ENCODE assay signal across 8 cellular contexts in genomic region chr11:77046060-77046501, GRCh38. TPM values are rescaled to one million over a fixed set of nuclear protein-coding genes. Genes with fewer than 3 reads are reported as not detected.
DNase-seq lines count a peak whose midpoint lies in the region; ATAC-seq, FAIRE-seq and TF ChIP-seq lines count a peak whose summit lies in the region.

No MANE protein-coding gene starts in this region.

- H3K4me3 Mint-ChIP-seq in memory B cell, result no peak overlapping the region

- no peak for TF ChIP-seq POLR2A in GM12891 (IDR thresholded peaks at IDR 0.05; ENCODE audit: low read depth, low read length)

- ATAC-seq in memory B cell (ENCODE audit: low read depth) (peak; percentile 46), thoracic aorta (ENCODE audit: insufficient number of reproducible peaks, low FRiP score, low read depth) (no peak), HG02642 (IDR thresholded peaks at IDR 0.05; ENCODE audit: poor library complexity, unreplicated experiment) (no peak)

- intact Hi-C loops in dorsolateral prefrontal cortex (cut with DNase I), result loop anchor here (2.0 to 10.0 kb wide), 5 partner anchors 121 to 311 kb away; no protein-coding TSS in a partner anchor

- H3K27me3 ChIP-seq in KMS-11 (ENCODE audit: insufficient read depth, low read depth) (no peaks in the 10 kb centered on the region), dorsolateral prefrontal cortex (peaks cover 0 to 13% (median 0%) of the 10 kb centered on the region in 45 donors), thoracic aorta (replicated peaks; ENCODE audit: insufficient read depth) (no peaks in the 10 kb centered on the region)

- no peak overlapping the region for H2AFZ ChIP-seq in KMS-11 (ENCODE audit: low read depth)

- H3K27me3 Mint-ChIP-seq in memory B cell, result peaks cover 28% of the 10 kb centered on the region

- H3K9me3 ChIP-seq in thoracic aorta, result no peaks in the 10 kb centered on the region

- no peak overlapping the region for H3K27ac Mint-ChIP-seq in memory B cell

- DNase-seq in GM12891 (ENCODE audit: insufficient read length, low spot score) (peak; percentile 71), dorsolateral prefrontal cortex (peak in 2 of 10 donors; percentile 59 to 66), memory B cell (ENCODE audit: low spot score in 2 of 2) (peak; percentile 30 to 43), thoracic aorta (ENCODE audit: low spot score) (no peak), superior temporal gyrus (ENCODE audit: extremely low spot score) (no peak)
- peak; percentile 76 for DNase-seq in activated CD4-positive, alpha-beta T cell treated with anti-CD3 and anti-CD28 coated beads for 48 hours

- no peaks in the 10 kb centered on the region for H3K36me3 ChIP-seq in KMS-11 (ENCODE audit: insufficient read depth)
- H3K36me3 ChIP-seq in thoracic aorta, result no peaks in the 10 kb centered on the region

- no peaks in the 10 kb centered on the region for H3K9me3 Mint-ChIP-seq in memory B cell

- H3K4me1 ChIP-seq in KMS-11 (ENCODE audit: low read depth, poor library complexity, severe bottlenecking) (peaks cover 6% of the 10 kb centered on the region), thoracic aorta (ENCODE audit: control insufficient read depth in 1 of 2, low read depth in 2 of 2) (peaks cover 0 to 3% of the 10 kb centered on the region in 2 donors)

- FAIRE-seq in GM12891 (lab: Jason Lieb, UNC), result peak; percentile 79

- TF ChIP-seq CTCF in KMS-11 (conservative IDR thresholded peaks at IDR 0.05; ENCODE audit: low read depth, low read length) (no peak), dorsolateral prefrontal cortex (IDR thresholded peaks at IDR 0.05 in 54 of 56, conservative IDR thresholded peaks at IDR 0.05 in 2 of 56; ENCODE audit: low read depth in 1 of 56, partially characterized antibody in 56 of 56) (peak in 55 of 56 donors; percentile 36 to 81 (median 67)), thoracic aorta (IDR thresholded peaks at IDR 0.05) (peak; percentile 56)

- peaks cover 3% of the 10 kb centered on the region for H3K4me1 Mint-ChIP-seq in memory B cell

- H3K79me2 ChIP-seq in KMS-11 (ENCODE audit: insufficient read depth, low read depth), result no peaks in the 10 kb centered on the region

- no peaks in the 10 kb centered on the region for H4K20me1 ChIP-seq in KMS-11 (ENCODE audit: insufficient read depth)

- H3K27ac ChIP-seq in KMS-11, result no peak overlapping the region
- no peak overlapping the region for H3K27ac ChIP-seq in dorsolateral prefrontal cortex
- H3K27ac ChIP-seq in thoracic aorta, result no peak overlapping the region

- 0 out of 2 replicates have a peak overlapping the region, but pooled peaks have one; percentile 85 for H3K4me2 ChIP-seq in KMS-11

- H3K9ac ChIP-seq in KMS-11, result no peak overlapping the region

- H3K4me3 ChIP-seq in KMS-11 (IDR thresholded peaks at IDR 0.05; ENCODE audit: insufficient read depth, low read depth, low read length) (no peak overlapping the region), dorsolateral prefrontal cortex (peak overlapping the region in 30 of 59 donors; percentile 4 to 42 (median 26)), thoracic aorta (no peak overlapping the region)

- H3K36me3 Mint-ChIP-seq in memory B cell, result no peaks in the 10 kb centered on the region

TF ChIP-seq in GM12891, 5 proteins besides CTCF, POLR2A, EP300 and RAD21:
- TF ChIP-seq POLR2AphosphoS5 (IDR thresholded peaks at IDR 0.05; ENCODE audit: low read depth, low read length), result no peak
- no peak for TF ChIP-seq SPI1 (IDR thresholded peaks at IDR 0.05; ENCODE audit: low read depth, low read length)
- TF ChIP-seq TAF1 (IDR thresholded peaks at IDR 0.05; ENCODE audit: low read depth, low read length), result no peak
- no peak for TF ChIP-seq POU2F2 (IDR thresholded peaks at IDR 0.05; ENCODE audit: low read depth, low read length)
- no peak for TF ChIP-seq PAX5 (IDR thresholded peaks at IDR 0.05; ENCODE audit: insufficient read depth, low read length, severe bottlenecking)

RNA-seq across cellular contexts. Expression of gene B3GNT6, which starts 11.9 kb away (rescaled TPM):
- not detected for polyA plus RNA-seq in GM12891 (2012; ENCODE audit: low read depth, missing spikeins)
- 1 to 10 TPM in 1 of 120 experiments, under 1 TPM in 38, not detected in 81; 0.16 to 1.0 (median 0.32) TPM for total RNA-seq in dorsolateral prefrontal cortex
- total RNA-seq in thoracic aorta, result 1 to 10 TPM in 1 of 2 donors, not detected in 1; 1.4 TPM

RNA-seq across cellular contexts. Expression of gene CAPN5, which starts 20.7 kb away (rescaled TPM):
- 0.12 TPM for polyA plus RNA-seq in GM12891 (2012; ENCODE audit: low read depth, missing spikeins)
- total RNA-seq in dorsolateral prefrontal cortex (10 to 100 TPM; 12.5 to 36.7 (median 23.3) TPM), thoracic aorta (10 to 100 TPM in 1 of 2 donors, 1 to 10 TPM in 1; 9.5 to 20.8 TPM)

RNA-seq across cellular contexts. Expression of gene OMP, which starts 56.6 kb away (rescaled TPM):
- not detected for polyA plus RNA-seq in GM12891 (2012; ENCODE audit: low read depth, missing spikeins)
- 1 to 10 TPM in 58 of 120 experiments, under 1 TPM in 3, not detected in 59; 0.86 to 4.4 (median 1.8) TPM for total RNA-seq in dorsolateral prefrontal cortex
- not detected for total RNA-seq in thoracic aorta

Comparison
In these comparisons a context has a peak if more than half of its experiments do, and no peak if none do; other contexts are left out.
1. DNase-seq: peak in GM12891 (single experiment), activated CD4-positive, alpha-beta T cell treated with anti-CD3 and anti-CD28 coated beads for 48 hours (single experiment) and memory B cell (2 of 2); none in thoracic aorta (single experiment) and superior temporal gyrus (single experiment).
2. H3K4me3 ChIP-seq: peak in dorsolateral prefrontal cortex (30 of 59); none in KMS-11 (single experiment) and thoracic aorta (single experiment).